In genomic region chr9:115422932-115423440, GRCh38 we compare ENCODE assay signal across 29 cellular contexts.
"Had no signal": no experiment of that assay in that cellular context is flagged by ENCODE, and none has a peak within 500 bp of the region (broad histone marks: within the 10 kb centered on the region; RNA-seq: fewer than 3 reads in every experiment).

No MANE protein-coding gene starts in this region.

- H3K36me3 ChIP-seq: esophagus muscularis mucosa, left lung, lower lobe of right lung, sigmoid colon, transverse colon, WERI-Rb-1 had no signal

- H3K4me1 ChIP-seq: esophagus muscularis mucosa, left lung, lower lobe of right lung, parathyroid adenoma, psoas muscle, sigmoid colon, transverse colon had no signal

- H3K27ac ChIP-seq: esophagus muscularis mucosa, left lung, lower lobe of right lung, parathyroid adenoma, psoas muscle, sigmoid colon, transverse colon, WERI-Rb-1 had no signal

- H3K4me3 ChIP-seq: esophagus muscularis mucosa, left lung, lower lobe of right lung, psoas muscle, sigmoid colon, transverse colon had no signal

- H3K9me3 ChIP-seq: sigmoid colon had no signal

- FAIRE-seq: frontal cortex, islet of Langerhans, small intestine, TTC549 had no signal

- H3K27me3 ChIP-seq: esophagus muscularis mucosa, left lung, sigmoid colon, transverse colon had no signal

- DNase-seq: activated CD4-positive, alpha-beta memory T cell treated with anti-CD3 and anti-CD28 coated beads for 36 hours; activated CD4-positive, alpha-beta T cell treated with anti-CD3 and anti-CD28 coated beads, Interleukin-2, amount 10 ng/mL, durations not matched to agents 24 days and 14 days; activated CD8-positive, alpha-beta memory T cell treated with anti-CD3 and anti-CD28 coated beads, Interleukin-2, amount 50 U/mL, for 4 hours; activated effector memory CD4-positive, alpha-beta T cell treated with anti-CD3 and anti-CD28 coated beads, Interleukin-2, amount 50 U/mL, for 16 hours; activated naive CD4-positive, alpha-beta T cell treated with anti-CD3 and anti-CD28 coated beads for 36 hours; activated naive CD8-positive, alpha-beta T cell treated with anti-CD3 and anti-CD28 coated beads for 36 hours; activated T-cell treated with anti-CD3 and anti-CD28 coated beads, Interleukin-2, amount 50 U/mL, for 1 hour; caudate nucleus; left lung; lower lobe of right lung; mesenchymal stem cell; naive thymus-derived CD8-positive, alpha-beta T cell; nucleus accumbens; psoas muscle; sigmoid colon; small intestine; stimulated activated CD4-positive, alpha-beta T cell treated with anti-CD3 and anti-CD28 coated beads, Interleukin-4, amount 100 ng/mL, for 4 hours; stimulated activated CD8-positive, alpha-beta memory T cell treated with anti-CD3 and anti-CD28 coated beads, Interleukin-4, amount 100 ng/mL, for 48 hours; stimulated activated naive CD8-positive, alpha-beta T cell treated with anti-CD3 and anti-CD28 coated beads, Interleukin-15, amount 100 ng/mL, for 72 hours; T-helper 1 cell; transverse colon; WERI-Rb-1 had no signal

- ATAC-seq: activated CD4-positive, CD25-positive, alpha-beta regulatory T cell treated with anti-CD3 and anti-CD28 coated beads, Interleukin-2, amount 50 U/mL, for 24 hours; left lung; lower lobe of right lung; naive thymus-derived CD8-positive, alpha-beta T cell; psoas muscle; stimulated activated memory B cell treated with anti-CD40 and anti-IgM and Interleukin-4, amounts not matched to agents 10 μg/mL and 1 μg/mL and 100 μg/mL, for 72 hours; stimulated activated naive CD8-positive, alpha-beta T cell treated with anti-CD3 and anti-CD28 coated beads, Interleukin-15, amount 100 ng/mL, for 72 hours had no signal

- H2AFZ ChIP-seq: parathyroid adenoma had no signal

- H3K79me2 ChIP-seq: parathyroid adenoma had no signal

- H3K9ac ChIP-seq: parathyroid adenoma had no signal
